Comparison of ENCODE assay signal across 8 cellular contexts in the genomic region with DNA sequence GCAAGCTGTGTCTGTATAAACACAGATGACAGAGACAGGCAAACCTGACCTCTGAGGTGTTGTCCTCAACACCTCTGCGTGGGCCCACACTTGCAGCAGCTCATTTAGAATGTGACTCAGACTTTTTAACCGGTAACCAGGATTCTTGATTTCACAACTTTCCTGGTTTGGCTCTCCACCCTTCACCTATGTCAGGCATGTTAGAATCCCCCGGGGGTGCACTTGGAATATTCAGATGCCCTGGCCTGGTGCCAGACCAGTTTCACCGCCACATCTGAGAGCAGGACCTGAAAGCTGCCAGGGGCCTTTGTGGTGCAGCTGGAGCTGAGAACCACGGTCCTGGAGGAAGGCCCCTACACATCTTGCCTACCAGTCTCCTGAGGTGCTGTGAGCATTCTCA. TPM values are rescaled to one million over a fixed set of nuclear protein-coding genes. Genes with fewer than 3 reads are reported as not detected.
DNase-seq lines count a peak whose midpoint lies in the region; ATAC-seq and TF ChIP-seq lines count a peak whose summit lies in the region.

No MANE protein-coding gene starts in this region.

- H3K36me3 Mint-ChIP-seq in CD4-positive, CD25-positive, alpha-beta regulatory T cell, result peaks cover 21% of the 10 kb centered on the region
- peaks cover 56% of the 10 kb centered on the region for H3K36me3 Mint-ChIP-seq in CD4-positive, alpha-beta T cell (ENCODE audit: low read depth)

- no peaks in the 10 kb centered on the region for H3K27me3 ChIP-seq in CD4-positive, CD25-positive, alpha-beta regulatory T cell (ENCODE audit: control insufficient read depth, insufficient read depth, low read length)
- no peaks in the 10 kb centered on the region for H3K27me3 ChIP-seq in CD4-positive, alpha-beta T cell (ENCODE audit: control insufficient read depth, insufficient read depth, low read length)

- POLR2A ChIA-PET in CD4-positive, alpha-beta T cell (lab: Charles Lee), result no interaction called here

- H3K4me1 Mint-ChIP-seq in CD4-positive, CD25-positive, alpha-beta regulatory T cell, result peaks cover 9 to 49% (median 18%) of the 10 kb centered on the region in 4 donors
- peaks cover 11% of the 10 kb centered on the region for H3K4me1 Mint-ChIP-seq in CD4-positive, alpha-beta T cell (ENCODE audit: low read depth)

- intact Hi-C loops in CD4-positive, alpha-beta T cell (cut with DNase I, micrococcal nuclease), result loop anchor here in 1 of 2 experiments (5.0 to 10.0 kb wide), 2 partner anchors 126 to 651 kb away; no protein-coding TSS in a partner anchor

- peak in 1 of 3 donors; percentile 26 for DNase-seq in CD4-positive, CD25-positive, alpha-beta regulatory T cell
- DNase-seq in NB4 (ENCODE audit: low read depth) (peak; percentile 60), cardiac fibroblast (ENCODE audit: low read depth in 2 of 2) (peak; percentile 30 to 52), myocyte (ENCODE audit: low read depth) (peak; percentile 6), NAMALWA (ENCODE audit: low spot score) (no peak), NCI-H2227 (lab: John Stamatoyannopoulos, UW; ENCODE audit: unreplicated experiment) (no peak)
- no peak for DNase-seq in CD4-positive, alpha-beta T cell

- no peak overlapping the region for H3K4me3 ChIP-seq in CD4-positive, CD25-positive, alpha-beta regulatory T cell (ENCODE audit: low read depth, low read length)
- H3K4me3 ChIP-seq in NB4 (ENCODE audit: low read depth, low read length) (no peak overlapping the region), cardiac fibroblast (replicated peaks in 1 of 2; ENCODE audit: low read depth in 2 of 2, low read length in 2 of 2) (no peak overlapping the region)

- CTCF ChIA-PET in CD4-positive, alpha-beta T cell (lab: Charles Lee), result no interaction called here

- TF ChIP-seq POLR2A in NB4 (IDR thresholded peaks at IDR 0.05; ENCODE audit: extremely low read depth, insufficient read length), result no peak

- no peaks in the 10 kb centered on the region for H3K9me3 Mint-ChIP-seq in CD4-positive, CD25-positive, alpha-beta regulatory T cell
- H3K9me3 Mint-ChIP-seq in CD4-positive, alpha-beta T cell, result no peaks in the 10 kb centered on the region

- H3K9me3 ChIP-seq in CD4-positive, CD25-positive, alpha-beta regulatory T cell (ENCODE audit: control insufficient read depth in 2 of 2, low read length in 2 of 2), result no peaks in the 10 kb centered on the region
- H3K9me3 ChIP-seq in CD4-positive, alpha-beta T cell (ENCODE audit: control insufficient read depth, low read length), result no peaks in the 10 kb centered on the region

- no peak overlapping the region for H3K27ac ChIP-seq in CD4-positive, CD25-positive, alpha-beta regulatory T cell (ENCODE audit: insufficient read depth, low read length, poor library complexity, severe bottlenecking)
- no peak overlapping the region for H3K27ac ChIP-seq in CD4-positive, alpha-beta T cell (ENCODE audit: low read depth, low read length)

- peaks cover 15% of the 10 kb centered on the region for H3K36me3 ChIP-seq in CD4-positive, CD25-positive, alpha-beta regulatory T cell (ENCODE audit: control insufficient read depth, insufficient read depth, low read length)

- H3K27ac Mint-ChIP-seq in CD4-positive, CD25-positive, alpha-beta regulatory T cell, result peak overlapping the region; percentile 60 to 87 (median 86)
- no peak overlapping the region for H3K27ac Mint-ChIP-seq in CD4-positive, alpha-beta T cell

- no peaks in the 10 kb centered on the region for H3K27me3 Mint-ChIP-seq in CD4-positive, CD25-positive, alpha-beta regulatory T cell
- H3K27me3 Mint-ChIP-seq in CD4-positive, alpha-beta T cell, result no peaks in the 10 kb centered on the region

- peak overlapping the region in 2 of 4 donors; percentile 46 to 73 for H3K4me3 Mint-ChIP-seq in CD4-positive, CD25-positive, alpha-beta regulatory T cell
- H3K4me3 Mint-ChIP-seq in CD4-positive, alpha-beta T cell, result no peak overlapping the region

- H3K4me1 ChIP-seq in CD4-positive, CD25-positive, alpha-beta regulatory T cell (ENCODE audit: control insufficient read depth, insufficient read depth, low read length, poor library complexity, severe bottlenecking), result peaks cover 12% of the 10 kb centered on the region

- no peak for ATAC-seq in CD4-positive, CD25-positive, alpha-beta regulatory T cell (ENCODE audit: low read depth in 2 of 2)
- no peak for ATAC-seq in CD4-positive, alpha-beta T cell (ENCODE audit: poor library complexity)
- no peak for ATAC-seq in HG02885 (IDR thresholded peaks at IDR 0.05; ENCODE audit: poor library complexity, unreplicated experiment)

- TF ChIP-seq CTCF in NB4 (IDR thresholded peaks at IDR 0.05; ENCODE audit: low read depth, low read length), result no peak
- no peak for TF ChIP-seq CTCF in cardiac fibroblast (IDR thresholded peaks at IDR 0.05; ENCODE audit: low read depth, low read length)
- no peak for TF ChIP-seq CTCF in CD4-positive, alpha-beta T cell (IDR thresholded peaks at IDR 0.05)

RNA-seq across cellular contexts. Expression of gene DHODH, which starts 4.8 kb away (rescaled TPM):
- 7.3 TPM for total RNA-seq in CD4-positive, CD25-positive, alpha-beta regulatory T cell
- 10 to 100 TPM in 1 of 4 donors, 1 to 10 TPM in 3; 4.9 to 10.1 (median 6.0) TPM for polyA plus RNA-seq in CD4-positive, CD25-positive, alpha-beta regulatory T cell
- total RNA-seq in myocyte, result 4.2 and 6.0 TPM in 2 replicates
- polyA plus RNA-seq in myocyte (2012), result 5.1 TPM
- 1 to 10 TPM; 2.5 to 2.7 TPM for total RNA-seq in CD4-positive, alpha-beta T cell

RNA-seq across cellular contexts. Expression of gene PKD1L3, which starts 13.2 kb away (rescaled TPM):
- not detected for total RNA-seq in CD4-positive, CD25-positive, alpha-beta regulatory T cell
- not detected for polyA plus RNA-seq in CD4-positive, CD25-positive, alpha-beta regulatory T cell
- total RNA-seq in myocyte, result not detected in 2 replicates
- 0.01 TPM for polyA plus RNA-seq in myocyte (2012)
- total RNA-seq in CD4-positive, alpha-beta T cell, result not detected

RNA-seq across cellular contexts. Expression of gene HP, which starts 40.9 kb away (rescaled TPM):
- not detected for total RNA-seq in CD4-positive, CD25-positive, alpha-beta regulatory T cell
- polyA plus RNA-seq in CD4-positive, CD25-positive, alpha-beta regulatory T cell, result not detected
- not detected in 2 replicates for total RNA-seq in myocyte
- 0.09 TPM for polyA plus RNA-seq in myocyte (2012)
- not detected for total RNA-seq in CD4-positive, alpha-beta T cell

RNA-seq across cellular contexts. Expression of gene HPR, which starts 49.6 kb away (rescaled TPM):
- total RNA-seq in CD4-positive, CD25-positive, alpha-beta regulatory T cell, result not detected
- polyA plus RNA-seq in CD4-positive, CD25-positive, alpha-beta regulatory T cell, result under 1 TPM in 1 of 4 donors, not detected in 3; 0.67 TPM
- not detected in 2 replicates for total RNA-seq in myocyte
- 0.08 TPM for polyA plus RNA-seq in myocyte (2012)
- not detected for total RNA-seq in CD4-positive, alpha-beta T cell

Comparison
In these comparisons a context has a peak if more than half of its experiments do, and no peak if none do; other contexts are left out.
1. DNase-seq: peak in NB4 (single experiment), cardiac fibroblast (2 of 2) and myocyte (single experiment); none in CD4-positive, alpha-beta T cell (0 of 10), NAMALWA (single experiment) and NCI-H2227 (single experiment).